ENCODE assay signal across 23 cellular contexts in the genomic region with DNA sequence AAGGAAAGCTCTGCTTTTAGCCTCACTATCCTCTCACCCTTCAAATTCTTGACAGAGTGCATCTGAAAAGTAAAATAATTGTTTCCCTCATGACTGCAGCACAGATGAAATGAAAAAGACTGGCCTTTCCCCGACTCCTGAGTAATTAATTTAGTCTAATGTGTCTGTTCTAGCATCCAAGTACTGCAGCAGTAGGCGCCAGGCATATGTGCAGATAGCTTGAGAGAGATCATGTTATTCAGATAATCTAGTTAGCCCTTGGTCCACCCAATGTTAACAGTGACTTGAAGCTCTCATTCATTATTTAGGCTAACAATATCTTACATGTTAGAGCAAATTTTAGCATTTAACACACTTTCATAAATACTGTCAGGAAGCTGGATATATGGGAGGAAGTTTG.
"Had no signal": no experiment of that assay in that cellular context is flagged by ENCODE, and none has a peak within 500 bp of the region (broad histone marks: within the 10 kb centered on the region; RNA-seq: fewer than 3 reads in every experiment).

No MANE protein-coding gene starts in this region.

- ATAC-seq: foreskin keratinocyte, gastroesophageal sphincter, heart left ventricle, left colon, left lung, left ventricle myocardium superior, lower lobe of right lung, mucosa of descending colon had no signal

- H3K4me3 ChIP-seq: coronary artery, dorsolateral prefrontal cortex, esophagus muscularis mucosa, gastroesophageal sphincter, heart left ventricle, hepatocyte, left lung, lower lobe of right lung, mucosa of descending colon had no signal

- H3K9me3 ChIP-seq: esophagus muscularis mucosa, heart left ventricle, left lung, lower lobe of right lung, mucosa of descending colon had no signal

- H3K27ac ChIP-seq: coronary artery, dorsolateral prefrontal cortex, esophagus muscularis mucosa, foreskin keratinocyte, gastroesophageal sphincter, heart left ventricle, hepatocyte, left lung, lower lobe of right lung had no signal

- H3K4me3 Mint-ChIP-seq: immature natural killer cell, mesothelial cell of epicardium, naive B cell had no signal

- H3K27me3 ChIP-seq: foreskin keratinocyte, gastroesophageal sphincter, hepatocyte, left lung had no signal

- H3K4me1 ChIP-seq: esophagus muscularis mucosa, foreskin keratinocyte, gastroesophageal sphincter, heart left ventricle, left lung, lower lobe of right lung had no signal

- H3K79me2 ChIP-seq: hepatocyte had no signal

- H3K36me3 ChIP-seq: esophagus muscularis mucosa, gastroesophageal sphincter, heart left ventricle, left lung, lower lobe of right lung had no signal

- H2AFZ ChIP-seq: hepatocyte had no signal

- H3K4me2 ChIP-seq: hepatocyte had no signal

- DNase-seq: dermis blood vessel endothelial cell; dorsolateral prefrontal cortex; effector CD4-positive, alpha-beta T cell; effector memory CD4-positive, alpha-beta T cell; foreskin keratinocyte; heart left ventricle; hypothalamus; immature natural killer cell; islet precursor cell; kidney; kidney glomerular epithelial cell; left colon; left lung; left ventricle myocardium superior; lower lobe of right lung; mesenchymal stem cell; mucosa of descending colon; naive B cell had no signal

- H3K27ac Mint-ChIP-seq: immature natural killer cell, mesothelial cell of epicardium, naive B cell had no signal

- H3K4me1 Mint-ChIP-seq: immature natural killer cell, naive B cell had no signal

- H3K36me3 Mint-ChIP-seq: immature natural killer cell, mesothelial cell of epicardium, naive B cell had no signal
